In the genomic region with DNA sequence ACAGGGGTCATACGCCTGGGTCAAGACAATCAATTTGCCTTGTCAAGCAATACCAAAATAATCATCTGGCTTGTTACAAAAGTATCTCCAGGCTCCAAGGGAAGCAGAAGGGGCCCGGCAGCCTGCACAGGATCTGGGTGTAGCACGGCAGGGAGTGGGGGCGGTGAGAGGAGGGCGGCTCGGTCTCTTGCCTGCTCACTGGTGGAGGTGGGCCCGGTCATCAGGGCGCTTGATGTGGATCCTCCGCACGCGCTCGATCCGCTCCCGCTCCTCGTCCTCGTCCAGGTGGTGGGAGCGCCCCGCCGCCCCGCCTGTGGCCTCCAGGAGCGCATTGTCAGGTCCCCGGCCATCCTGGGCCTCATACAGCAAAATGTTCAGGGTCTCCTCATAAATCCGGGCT, we compare ENCODE assay signal across 19 cellular contexts.
"Had no signal": no experiment of that assay in that cellular context is flagged by ENCODE, and none has a peak within 500 bp of the region (broad histone marks: within the 10 kb centered on the region; RNA-seq: fewer than 3 reads in every experiment).

No MANE protein-coding gene starts in this region.

- H3K9me3 ChIP-seq: heart right ventricle, left lung, right lobe of liver, SK-N-SH, stomach, thyroid gland, vagina had no signal

- H3K9me3 Mint-ChIP-seq: activated T-cell treated with anti-CD3 and anti-CD28 coated beads, Interleukin-2, amount 50 U/mL, for 24 hours had no signal

- H3K27me3 Mint-ChIP-seq: activated CD8-positive, alpha-beta memory T cell treated with anti-CD3 and anti-CD28 coated beads, Interleukin-2, amount 10 ng/mL, durations not matched to agents 7 days and 5 days; activated naive CD8-positive, alpha-beta T cell; activated T-cell treated with anti-CD3 and anti-CD28 coated beads, Interleukin-2, amount 50 U/mL, for 24 hours had no signal

- H3K27ac ChIP-seq: brain microvascular endothelial cell, left lung, right lobe of liver, vagina had no signal

- H3K27me3 ChIP-seq: brain microvascular endothelial cell, heart right ventricle, left lung, right lobe of liver, stomach, thyroid gland, vagina had no signal

- H3K27ac Mint-ChIP-seq: activated naive CD8-positive, alpha-beta T cell had no signal

- ATAC-seq: activated CD8-positive, alpha-beta memory T cell treated with anti-CD3 and anti-CD28 coated beads, Interleukin-2, amount 10 ng/mL, durations not matched to agents 7 days and 5 days; left lung had no signal

- H3K4me3 Mint-ChIP-seq: activated CD8-positive, alpha-beta memory T cell treated with anti-CD3 and anti-CD28 coated beads, Interleukin-2, amount 10 ng/mL, durations not matched to agents 7 days and 5 days; activated naive CD8-positive, alpha-beta T cell; activated T-cell treated with anti-CD3 and anti-CD28 coated beads, Interleukin-2, amount 50 U/mL, for 24 hours had no signal

- DNase-seq: activated CD4-positive, CD25-positive, alpha-beta regulatory T cell; activated CD8-positive, alpha-beta memory T cell treated with anti-CD3 and anti-CD28 coated beads, Interleukin-2, amount 10 ng/mL, durations not matched to agents 7 days and 5 days; activated effector memory CD4-positive, alpha-beta T cell treated with Interleukin-2 at 50 U/mL for 16 hours; activated T-cell treated with anti-CD3 and anti-CD28 coated beads, Interleukin-2, amount 50 U/mL, for 24 hours; amygdala; brain microvascular endothelial cell; heart right ventricle; islet precursor cell; left lung; posterior cingulate gyrus; SK-N-SH; stimulated activated CD4-positive, alpha-beta T cell treated with anti-CD3 and anti-CD28 coated beads, Interleukin-12 subunit alpha, Interleukin-12 subunit beta, amount 100 ng/mL, for 4 hours; stimulated activated CD4-positive, alpha-beta T cell treated with anti-CD3 and anti-CD28 coated beads, Interleukin-4, amount 100 ng/mL, for 1 hour; stimulated activated CD8-positive, alpha-beta memory T cell treated with anti-CD3 and anti-CD28 coated beads, Interleukin-4, amount 100 ng/mL, for 48 hours; stomach; thyroid gland had no signal

- H3K4me1 ChIP-seq: left lung had no signal

- H3K4me3 ChIP-seq: heart right ventricle, left lung, right lobe of liver, stomach, thyroid gland, vagina had no signal
